Comparison of ENCODE assay signal across 19 cellular contexts in genomic region chr17:30413109-30413508, GRCh38. TPM values are rescaled to one million over a fixed set of nuclear protein-coding genes. Genes with fewer than 3 reads are reported as not detected.
DNase-seq lines count a peak whose midpoint lies in the region; ATAC-seq and TF ChIP-seq lines count a peak whose summit lies in the region.
"Had no signal": no experiment of that assay in that cellular context is flagged by ENCODE, and none has a peak within 500 bp of the region (broad histone marks: within the 10 kb centered on the region; RNA-seq: fewer than 3 reads in every experiment).

No MANE protein-coding gene starts in this region.

- H3K9me3 ChIP-seq in breast epithelium (no peaks in the 10 kb centered on the region), PC-3 (ENCODE audit: low read length) (no peaks in the 10 kb centered on the region), HAP-1 (no peaks in the 10 kb centered on the region), Peyer's patch (no peaks in the 10 kb centered on the region)

- TF ChIP-seq POLR2A in breast epithelium (IDR thresholded peaks at IDR 0.05) (no peak), Peyer's patch (IDR thresholded peaks at IDR 0.05) (no peak)

- peak; percentile 71 for ATAC-seq in PC-3
- no peak for ATAC-seq in HG03095 (IDR thresholded peaks at IDR 0.05; ENCODE audit: unreplicated experiment)

- H3K79me2 ChIP-seq in PC-3 (ENCODE audit: low read length) = no peaks in the 10 kb centered on the region

- in situ Hi-C loops in HAP-1 (cut with MboI; ENCODE audit: low sequenced_read_pairs) = no loop called here

- no peaks in the 10 kb centered on the region for H4K20me1 ChIP-seq in PC-3 (ENCODE audit: low read length)

- H3K9ac ChIP-seq in PC-3 (ENCODE audit: low read length) = no peak overlapping the region

- DNase-seq in MCF 10A (ENCODE audit: unreplicated experiment) = peak; percentile 35
- no peak for DNase-seq in breast epithelium (ENCODE audit: low spot score in 2 of 2)
- peak; percentile 75 for DNase-seq in PC-3
- peak; percentile 45 for DNase-seq in dermis blood vessel endothelial cell
- DNase-seq in HAP-1 (ENCODE audit: low spot score in 2 of 2) = no peak
- no peak for DNase-seq in Peyer's patch
- no peak for DNase-seq in T-helper 9 cell
- DNase-seq: activated CD4-positive, CD25-positive, alpha-beta regulatory T cell; amniotic stem cell; effector CD8-positive, alpha-beta T cell; hippocampal formation; KBM-7; naive B cell; NCI-H1092; NCI-H524; SJCRH30 had no signal

- H3K4me1 Mint-ChIP-seq in MCF 10A (ENCODE audit: insufficient read depth, unreplicated experiment) = peaks cover 11% of the 10 kb centered on the region
- H3K4me1 Mint-ChIP-seq: memory B cell had no signal

- POLR2A ChIA-PET in MCF 10A (lab: Yijun Ruan, JAX) = no interaction called here
- POLR2A ChIA-PET in PC-3 (lab: Charles Lee; ENCODE audit: unreplicated experiment) = no interaction called here

- H3K27me3 ChIP-seq in breast epithelium (no peaks in the 10 kb centered on the region), PC-3 (ENCODE audit: low read length) (no peaks in the 10 kb centered on the region), HAP-1 (ENCODE audit: low read depth) (no peaks in the 10 kb centered on the region), Peyer's patch (no peaks in the 10 kb centered on the region)
- H3K27me3 ChIP-seq: SJCRH30 had no signal

- H3K27ac ChIP-seq in breast epithelium = no peak overlapping the region
- H3K27ac ChIP-seq in PC-3 (ENCODE audit: low read length) = peak overlapping the region; percentile 10
- H3K27ac ChIP-seq in Peyer's patch = no peak overlapping the region
- H3K27ac ChIP-seq: SJCRH30 had no signal

- no peaks in the 10 kb centered on the region for H3F3A ChIP-seq in PC-3 (ENCODE audit: low read length, unreplicated experiment)

- H3K4me3 Mint-ChIP-seq in MCF 10A (ENCODE audit: unreplicated experiment) = no peak overlapping the region
- H3K4me3 Mint-ChIP-seq: memory B cell; naive B cell; T-helper 1 cell treated with Interleukin-12 subunit alpha and Interleukin-12 subunit beta and Interleukin-4 antibody, amounts not matched to agents 30 μg/mL and 1 μg/mL, for 36 hours had no signal

- no peaks in the 10 kb centered on the region for H3K9me3 Mint-ChIP-seq in MCF 10A (ENCODE audit: unreplicated experiment)
- H3K9me3 Mint-ChIP-seq: memory B cell; T-helper 1 cell treated with Interleukin-12 subunit alpha and Interleukin-12 subunit beta and Interleukin-4 antibody, amounts not matched to agents 30 μg/mL and 1 μg/mL, for 36 hours had no signal

- H3K4me2 ChIP-seq in PC-3 (ENCODE audit: low read length) = 0 out of 2 replicates have a peak overlapping the region, but pooled peaks have one; percentile 1

- BruUV-seq in MCF 10A (replicated peaks; lab: Mats Ljungman, UMichigan) = no TSS peak
- BruUV-seq in PC-3 (replicated peaks; lab: Mats Ljungman, UMichigan) = no TSS peak

- H3K27ac Mint-ChIP-seq in MCF 10A (ENCODE audit: low read depth, unreplicated experiment) = no peak overlapping the region
- H3K27ac Mint-ChIP-seq: memory B cell; T-helper 1 cell treated with Interleukin-12 subunit alpha and Interleukin-12 subunit beta and Interleukin-4 antibody, amounts not matched to agents 30 μg/mL and 1 μg/mL, for 36 hours had no signal

- H3K36me3 ChIP-seq in breast epithelium (no peaks in the 10 kb centered on the region), PC-3 (ENCODE audit: low read depth, low read length) (no peaks in the 10 kb centered on the region), HAP-1 (replicated peaks) (no peaks in the 10 kb centered on the region; the same call in 1 of the 2 replicates), Peyer's patch (no peaks in the 10 kb centered on the region)

- peaks cover 5% of the 10 kb centered on the region for H3K36me3 Mint-ChIP-seq in MCF 10A (ENCODE audit: insufficient read depth, unreplicated experiment)
- H3K36me3 Mint-ChIP-seq: naive B cell had no signal

- H3K4me1 ChIP-seq in breast epithelium (no peaks in the 10 kb centered on the region), PC-3 (ENCODE audit: insufficient read depth, low read length) (peaks cover 10% of the 10 kb centered on the region), HAP-1 (no peaks in the 10 kb centered on the region), Peyer's patch (no peaks in the 10 kb centered on the region)
- H3K4me1 ChIP-seq: SJCRH30 had no signal

- TF ChIP-seq CTCF in MCF 10A (IDR thresholded peaks at IDR 0.05; ENCODE audit: unreplicated experiment) = no peak
- TF ChIP-seq CTCF in breast epithelium (IDR thresholded peaks at IDR 0.05) = no peak
- TF ChIP-seq CTCF in PC-3 (conservative IDR thresholded peaks at IDR 0.05; ENCODE audit: low read depth, low read length) = no peak
- no peak for TF ChIP-seq CTCF in Peyer's patch (IDR thresholded peaks at IDR 0.05)

- CTCF ChIA-PET in MCF 10A (lab: Yijun Ruan, JAX) (no interaction called here), PC-3 (lab: Charles Lee) (interaction anchor here (0.6 kb wide), 1 partner anchor 803 kb away, joined by 4 read pairs; no protein-coding TSS in a partner anchor)

- H3K4me3 ChIP-seq in breast epithelium (no peak overlapping the region), PC-3 (ENCODE audit: low read length) (no peak overlapping the region), HAP-1 (no peak overlapping the region), Peyer's patch (no peak overlapping the region)
- H3K4me3 ChIP-seq: SJCRH30 had no signal

- intact Hi-C loops in MCF 10A (cut with micrococcal nuclease) = no loop called here
- intact Hi-C loops in breast epithelium (cut with DNase I; ENCODE audit: low total_unique reads) = no loop called here
- intact Hi-C loops in PC-3 (cut with micrococcal nuclease) = no loop called here

- no peaks in the 10 kb centered on the region for H3K9me2 ChIP-seq in PC-3 (replicated peaks; ENCODE audit: low read length)

- H2AFZ ChIP-seq in PC-3 (ENCODE audit: low read length) = no peak overlapping the region

- no peaks in the 10 kb centered on the region for H3K27me3 Mint-ChIP-seq in MCF 10A (ENCODE audit: insufficient read depth, unreplicated experiment)
- H3K27me3 Mint-ChIP-seq: naive B cell had no signal

RNA-seq across cellular contexts. Expression of gene CPD, which starts 34.4 kb away (rescaled TPM):
- total RNA-seq in MCF 10A (2022) = 47.9 and 67.4 TPM in 2 replicates
- 100 to 1,000 TPM in 1 of 3 donors, 10 to 100 TPM in 2; 74.1 to 110 (median 87.7) TPM for total RNA-seq in breast epithelium
- total RNA-seq in PC-3 (2014; rRNA removed) = 23.0 and 30.9 TPM in 2 replicates
- total RNA-seq in dermis blood vessel endothelial cell = 258 and 324 TPM in 2 replicates
- total RNA-seq in Peyer's patch = 100 to 1,000 TPM in 3 of 4 donors, 1 to 10 TPM in 1; 9.9 to 242 (median 143) TPM

Comparison
In these comparisons a context has a peak if more than half of its experiments do, and no peak if none do; other contexts are left out.
1. DNase-seq: peak in MCF 10A (single experiment), PC-3 (single experiment) and dermis blood vessel endothelial cell (single experiment); none in breast epithelium (0 of 2), HAP-1 (0 of 2), Peyer's patch (0 of 3) and T-helper 9 cell (single experiment).